Comparison of ENCODE assay signal across 2 cellular contexts in the genomic region with DNA sequence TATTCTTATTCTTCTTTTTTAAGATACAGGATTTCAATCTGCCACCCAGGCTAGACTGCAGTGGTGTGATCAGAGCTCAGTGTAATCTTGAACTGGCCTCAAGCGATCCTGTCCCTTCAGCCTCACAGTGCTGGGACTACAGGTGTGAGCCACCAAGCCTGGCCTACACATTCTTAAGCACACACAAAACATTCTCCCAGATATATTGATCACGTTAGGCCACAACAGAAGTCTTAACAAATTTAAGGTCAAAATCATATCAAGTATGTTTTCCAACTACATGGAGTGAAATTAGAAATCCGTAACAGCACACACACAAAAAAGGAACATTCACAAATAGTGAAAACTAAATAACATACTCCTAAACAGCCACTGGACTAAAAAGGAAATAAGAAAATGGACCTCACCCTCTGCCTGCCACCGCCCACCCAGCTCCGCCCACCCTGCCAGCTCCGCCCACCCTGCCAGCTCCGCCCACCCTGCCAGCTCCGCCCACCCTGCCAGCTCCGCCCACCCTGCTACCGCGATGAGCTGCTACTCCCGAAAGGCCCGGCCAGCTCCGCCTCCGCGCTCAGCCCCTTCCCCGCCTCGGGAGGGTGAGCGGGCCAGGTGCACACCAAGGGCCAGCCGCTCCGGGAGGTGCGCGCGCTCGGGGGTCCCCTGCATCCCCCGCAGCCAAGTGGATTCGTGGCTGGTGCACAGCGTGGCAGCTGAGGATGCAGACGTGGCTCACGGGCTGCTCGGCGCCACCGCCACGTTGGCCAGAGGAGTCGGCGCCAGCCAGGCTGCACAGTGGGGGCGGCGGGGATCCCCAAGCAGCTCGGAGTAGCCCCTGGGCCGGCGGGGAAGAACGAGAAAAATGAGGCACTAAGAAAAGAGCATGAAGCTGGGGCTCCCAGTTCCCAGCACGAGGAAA.
TF ChIP-seq lines count a peak whose summit lies in the region.

No MANE protein-coding gene starts in this region.

TF ChIP-seq in HEK293, 187 proteins besides CTCF, POLR2A, EP300 and RAD21 (continued from another document and continues in another):
- TF ChIP-seq, protein P1, sequence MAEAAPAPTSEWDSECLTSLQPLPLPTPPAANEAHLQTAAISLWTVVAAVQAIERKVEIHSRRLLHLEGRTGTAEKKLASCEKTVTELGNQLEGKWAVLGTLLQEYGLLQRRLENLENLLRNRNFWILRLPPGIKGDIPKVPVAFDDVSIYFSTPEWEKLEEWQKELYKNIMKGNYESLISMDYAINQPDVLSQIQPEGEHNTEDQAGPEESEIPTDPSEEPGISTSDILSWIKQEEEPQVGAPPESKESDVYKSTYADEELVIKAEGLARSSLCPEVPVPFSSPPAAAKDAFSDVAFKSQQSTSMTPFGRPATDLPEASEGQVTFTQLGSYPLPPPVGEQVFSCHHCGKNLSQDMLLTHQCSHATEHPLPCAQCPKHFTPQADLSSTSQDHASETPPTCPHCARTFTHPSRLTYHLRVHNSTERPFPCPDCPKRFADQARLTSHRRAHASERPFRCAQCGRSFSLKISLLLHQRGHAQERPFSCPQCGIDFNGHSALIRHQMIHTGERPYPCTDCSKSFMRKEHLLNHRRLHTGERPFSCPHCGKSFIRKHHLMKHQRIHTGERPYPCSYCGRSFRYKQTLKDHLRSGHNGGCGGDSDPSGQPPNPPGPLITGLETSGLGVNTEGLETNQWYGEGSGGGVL (tag by site-specific recombination; IDR thresholded peaks at IDR 0.05), result no peak
- TF ChIP-seq ZNF626 (tag by site-specific recombination; IDR thresholded peaks at IDR 0.05), result no peak
- TF ChIP-seq, protein P2, sequence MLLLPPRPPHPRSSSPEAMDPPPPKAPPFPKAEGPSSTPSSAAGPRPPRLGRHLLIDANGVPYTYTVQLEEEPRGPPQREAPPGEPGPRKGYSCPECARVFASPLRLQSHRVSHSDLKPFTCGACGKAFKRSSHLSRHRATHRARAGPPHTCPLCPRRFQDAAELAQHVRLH (tag by site-specific recombination; IDR thresholded peaks at IDR 0.05), result no peak
- TF ChIP-seq ZNF624 (tag by site-specific recombination; IDR thresholded peaks at IDR 0.05), result no peak
- TF ChIP-seq ZNF473 (tag by site-specific recombination; IDR thresholded peaks at IDR 0.05), result no peak
- TF ChIP-seq KLF16 (tag by site-specific recombination; IDR thresholded peaks at IDR 0.05), result peak; percentile 22; the same call in 1 of the 2 replicates
- no peak for TF ChIP-seq ZSCAN16 (tag by site-specific recombination; IDR thresholded peaks at IDR 0.05)
- TF ChIP-seq, protein P3, sequence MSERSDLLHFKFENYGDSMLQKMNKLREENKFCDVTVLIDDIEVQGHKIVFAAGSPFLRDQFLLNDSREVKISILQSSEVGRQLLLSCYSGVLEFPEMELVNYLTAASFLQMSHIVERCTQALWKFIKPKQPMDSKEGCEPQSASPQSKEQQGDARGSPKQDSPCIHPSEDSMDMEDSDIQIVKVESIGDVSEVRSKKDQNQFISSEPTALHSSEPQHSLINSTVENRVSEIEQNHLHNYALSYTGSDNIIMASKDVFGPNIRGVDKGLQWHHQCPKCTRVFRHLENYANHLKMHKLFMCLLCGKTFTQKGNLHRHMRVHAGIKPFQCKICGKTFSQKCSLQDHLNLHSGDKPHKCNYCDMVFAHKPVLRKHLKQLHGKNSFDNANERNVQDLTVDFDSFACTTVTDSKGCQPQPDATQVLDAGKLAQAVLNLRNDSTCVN (tag by site-specific recombination; optimal IDR thresholded peaks at IDR 0.05), result peak; percentile 56
- no peak for TF ChIP-seq SCRT2 (tag by site-specific recombination; IDR thresholded peaks at IDR 0.05)
- no peak for TF ChIP-seq PRDM1 (tag by site-specific recombination; IDR thresholded peaks at IDR 0.05)
- no peak for TF ChIP-seq ZFP3 (tag by site-specific recombination; IDR thresholded peaks at IDR 0.05; ENCODE audit: low read depth)
- TF ChIP-seq ZNF266 (tag by site-specific recombination; IDR thresholded peaks at IDR 0.05; ENCODE audit: low read depth), result no peak
- TF ChIP-seq ZNF311 (tag by site-specific recombination; IDR thresholded peaks at IDR 0.05; ENCODE audit: borderline replicate concordance), result no peak
- TF ChIP-seq FEZF1 (tag by site-specific recombination; IDR thresholded peaks at IDR 0.05), result no peak
- TF ChIP-seq ZNF10 (tag by site-specific recombination; IDR thresholded peaks at IDR 0.05), result no peak
- no peak for TF ChIP-seq OVOL3 (tag by site-specific recombination; IDR thresholded peaks at IDR 0.05)
- TF ChIP-seq ZNF341 (tag by site-specific recombination; IDR thresholded peaks at IDR 0.05; ENCODE audit: low read depth), result no peak
- no peak for TF ChIP-seq ZNF18 (tag by site-specific recombination; IDR thresholded peaks at IDR 0.05)
- TF ChIP-seq ELK4 (IDR thresholded peaks at IDR 0.05; ENCODE audit: borderline replicate concordance, low read depth, low read length), result no peak
- TF ChIP-seq KLF9 (tag by site-specific recombination; IDR thresholded peaks at IDR 0.05; ENCODE audit: low read depth), result peak; percentile 74
- no peak for TF ChIP-seq ZSCAN23 (tag by site-specific recombination; IDR thresholded peaks at IDR 0.05)
- no peak for TF ChIP-seq ZNF146 (tag by site-specific recombination; IDR thresholded peaks at IDR 0.05)
- 0 out of 2 replicates have a peak, but pooled peaks have one; percentile 42 for TF ChIP-seq ZXDB (tag by site-specific recombination; IDR thresholded peaks at IDR 0.05)
- TF ChIP-seq ZNF777 (tag by site-specific recombination; IDR thresholded peaks at IDR 0.05; ENCODE audit: borderline replicate concordance), result no peak
- no peak for TF ChIP-seq REPIN1 (tag by site-specific recombination; IDR thresholded peaks at IDR 0.05; ENCODE audit: low read depth)

TF ChIP-seq in HepG2, 621 proteins besides CTCF, POLR2A, EP300 and RAD21 (continued from another document and continues in another):
- TF ChIP-seq PRDM4 (CRISPR knock-in tag; IDR thresholded peaks at IDR 0.05; ENCODE audit: borderline replicate concordance) (no peak), ZNF431 (CRISPR knock-in tag; IDR thresholded peaks at IDR 0.05; ENCODE audit: borderline replicate concordance, low read depth) (0 out of 2 replicates have a peak, but pooled peaks have one; percentile 50), ONECUT2 (CRISPR knock-in tag; IDR thresholded peaks at IDR 0.05) (peak; percentile 42; the same call in 1 of the 2 replicates), MXD3 (CRISPR knock-in tag; IDR thresholded peaks at IDR 0.05) (peak; percentile 89; the same call in 1 of the 2 replicates), ZNF232 (CRISPR knock-in tag; IDR thresholded peaks at IDR 0.05; ENCODE audit: borderline replicate concordance) (0 out of 2 replicates have a peak, but pooled peaks have one; percentile 75), ZNF280D (CRISPR knock-in tag; IDR thresholded peaks at IDR 0.05) (peak; percentile 49; the same call in 1 of the 2 replicates), ZNF10 (CRISPR knock-in tag; IDR thresholded peaks at IDR 0.05; ENCODE audit: borderline replicate concordance, low read depth) (0 out of 2 replicates have a peak, but pooled peaks have one; percentile 82), WIZ (CRISPR knock-in tag; IDR thresholded peaks at IDR 0.05) (0 out of 2 replicates have a peak, but pooled peaks have one; percentile 77), MEF2D (CRISPR knock-in tag; IDR thresholded peaks at IDR 0.05) (peak; percentile 56), NFATC3 (CRISPR knock-in tag; IDR thresholded peaks at IDR 0.05) (no peak), ADNP (CRISPR knock-in tag; IDR thresholded peaks at IDR 0.05) (no peak), SRF (IDR thresholded peaks at IDR 0.05; ENCODE audit: low read depth, low read length) (no peak), ZGPAT (CRISPR knock-in tag; IDR thresholded peaks at IDR 0.05) (peak; percentile 92), U2AF1 (optimal IDR thresholded peaks at IDR 0.05; ENCODE audit: low read depth, low read length) (no peak), ZNF558 (CRISPR knock-in tag; IDR thresholded peaks at IDR 0.05; ENCODE audit: borderline replicate concordance) (peak; percentile 95; the same call in 1 of the 2 replicates), ZNF512 (CRISPR knock-in tag; IDR thresholded peaks at IDR 0.05) (0 out of 2 replicates have a peak, but pooled peaks have one; percentile 50), ZNF292 (CRISPR knock-in tag; IDR thresholded peaks at IDR 0.05; ENCODE audit: borderline replicate concordance, low read depth) (peak; percentile 68; the same call in 1 of the 2 replicates), ZBTB33 (CRISPR knock-in tag; IDR thresholded peaks at IDR 0.05) (no peak), ZNF546 (CRISPR knock-in tag; conservative IDR thresholded peaks at IDR 0.05) (peak; percentile 93), ZFX (CRISPR knock-in tag; IDR thresholded peaks at IDR 0.05; ENCODE audit: low read depth) (peak; percentile 94), ZNF652 (CRISPR knock-in tag; IDR thresholded peaks at IDR 0.05; ENCODE audit: borderline replicate concordance, low read depth) (no peak), SNAPC2 (CRISPR knock-in tag; IDR thresholded peaks at IDR 0.05) (peak; percentile 71; the same call in 1 of the 2 replicates)
- TF ChIP-seq, protein P4, sequence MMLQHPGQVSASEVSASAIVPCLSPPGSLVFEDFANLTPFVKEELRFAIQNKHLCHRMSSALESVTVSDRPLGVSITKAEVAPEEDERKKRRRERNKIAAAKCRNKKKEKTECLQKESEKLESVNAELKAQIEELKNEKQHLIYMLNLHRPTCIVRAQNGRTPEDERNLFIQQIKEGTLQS (CRISPR knock-in tag; IDR thresholded peaks at IDR 0.05), result peak; percentile 57; the same call in 1 of the 2 replicates
